In the genomic region with DNA sequence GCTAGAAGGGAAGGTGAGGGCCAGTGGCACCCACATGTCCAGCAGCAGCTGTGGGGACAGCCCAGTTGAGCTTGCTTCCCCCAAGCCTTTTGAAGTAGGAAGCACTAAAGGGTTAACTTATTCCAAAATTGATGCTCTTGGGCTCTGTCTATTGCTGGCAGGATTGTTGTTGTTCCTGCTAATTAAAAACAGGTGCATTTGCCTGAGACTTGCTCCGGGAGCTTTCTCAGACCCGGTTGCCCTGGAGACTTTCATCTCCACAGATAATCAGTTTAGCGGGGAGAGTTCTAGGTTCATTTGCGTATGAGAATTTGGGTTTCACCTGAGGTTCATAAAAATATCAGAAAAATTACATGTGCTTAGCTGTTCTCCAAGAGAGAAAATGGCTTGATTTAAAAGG, we compare ENCODE assay signal across 16 cellular contexts.
"Had no signal": no experiment of that assay in that cellular context is flagged by ENCODE, and none has a peak within 500 bp of the region (broad histone marks: within the 10 kb centered on the region; RNA-seq: fewer than 3 reads in every experiment).

No MANE protein-coding gene starts in this region.

- H3K27me3 ChIP-seq: gastrocnemius medialis, heart left ventricle, ovary, stomach, testis had no signal

- H3K27me3 Mint-ChIP-seq: activated naive CD8-positive, alpha-beta T cell treated with anti-CD3 and anti-CD28 coated beads, Interleukin-2, amount 50 U/mL, for 24 hours; activated T-helper 17 cell treated with anti-CD3 and anti-CD28 coated beads, Interleukin-2, amount 50 U/mL, for 72 hours; dendritic cell treated with granulocyte-macrophage colony-stimulating factor and Interleukin-4, amounts not matched to agents 40 ng/mL and 50 ng/mL, for 4 days; effector memory CD8-positive, alpha-beta T cell had no signal

- H3K9me3 ChIP-seq: gastrocnemius medialis, ovary, stomach, testis had no signal

- ATAC-seq: activated naive CD8-positive, alpha-beta T cell treated with anti-CD3 and anti-CD28 coated beads, Interleukin-2, amount 50 U/mL, for 24 hours; activated T-helper 17 cell treated with anti-CD3 and anti-CD28 coated beads, Interleukin-2, amount 50 U/mL, for 72 hours; effector memory CD8-positive, alpha-beta T cell; gastrocnemius medialis; heart left ventricle had no signal

- DNase-seq: activated CD4-positive, alpha-beta T cell treated with anti-CD3 and anti-CD28 coated beads, Interleukin-2, amount 50 U/mL, for 48 hours; activated naive CD4-positive, alpha-beta T cell treated with Interleukin-2 at 50 U/mL for 16 hours; activated naive CD8-positive, alpha-beta T cell treated with anti-CD3 and anti-CD28 coated beads, Interleukin-2, amount 50 U/mL, for 24 hours; effector memory CD8-positive, alpha-beta T cell; gastrocnemius medialis; heart left ventricle; immature natural killer cell; ovary; stimulated activated CD4-positive, alpha-beta T cell treated with anti-CD3 and anti-CD28 coated beads, Interleukin-1b, Interleukin-23, amount 100 ng/mL, for 48 hours; stomach; testis; WERI-Rb-1 had no signal

- H3K27ac Mint-ChIP-seq: activated naive CD8-positive, alpha-beta T cell treated with anti-CD3 and anti-CD28 coated beads, Interleukin-2, amount 50 U/mL, for 24 hours; activated T-helper 17 cell treated with anti-CD3 and anti-CD28 coated beads, Interleukin-2, amount 50 U/mL, for 72 hours; dendritic cell treated with granulocyte-macrophage colony-stimulating factor and Interleukin-4, amounts not matched to agents 40 ng/mL and 50 ng/mL, for 4 days; effector memory CD8-positive, alpha-beta T cell; immature natural killer cell had no signal

- H3K27ac ChIP-seq: epithelial cell of prostate, gastrocnemius medialis, heart left ventricle, ovary, stomach, testis, WERI-Rb-1 had no signal

- H3K4me1 ChIP-seq: gastrocnemius medialis, heart left ventricle, stomach, testis had no signal

- H3K4me3 ChIP-seq: gastrocnemius medialis, heart left ventricle, ovary, stomach, testis had no signal

- H3K4me3 Mint-ChIP-seq: activated naive CD8-positive, alpha-beta T cell treated with anti-CD3 and anti-CD28 coated beads, Interleukin-2, amount 50 U/mL, for 24 hours; activated T-helper 17 cell treated with anti-CD3 and anti-CD28 coated beads, Interleukin-2, amount 50 U/mL, for 72 hours; dendritic cell treated with granulocyte-macrophage colony-stimulating factor and Interleukin-4, amounts not matched to agents 40 ng/mL and 50 ng/mL, for 4 days; effector memory CD8-positive, alpha-beta T cell; immature natural killer cell; neural crest cell had no signal

- H3K4me1 Mint-ChIP-seq: activated naive CD8-positive, alpha-beta T cell treated with anti-CD3 and anti-CD28 coated beads, Interleukin-2, amount 50 U/mL, for 24 hours; activated T-helper 17 cell treated with anti-CD3 and anti-CD28 coated beads, Interleukin-2, amount 50 U/mL, for 72 hours; immature natural killer cell had no signal

- H3K36me3 Mint-ChIP-seq: immature natural killer cell had no signal

- H3K36me3 ChIP-seq: gastrocnemius medialis, heart left ventricle, ovary, stomach, WERI-Rb-1 had no signal

- H3K9me3 Mint-ChIP-seq: activated naive CD8-positive, alpha-beta T cell treated with anti-CD3 and anti-CD28 coated beads, Interleukin-2, amount 50 U/mL, for 24 hours; activated T-helper 17 cell treated with anti-CD3 and anti-CD28 coated beads, Interleukin-2, amount 50 U/mL, for 72 hours; effector memory CD8-positive, alpha-beta T cell had no signal
